In the genomic region with DNA sequence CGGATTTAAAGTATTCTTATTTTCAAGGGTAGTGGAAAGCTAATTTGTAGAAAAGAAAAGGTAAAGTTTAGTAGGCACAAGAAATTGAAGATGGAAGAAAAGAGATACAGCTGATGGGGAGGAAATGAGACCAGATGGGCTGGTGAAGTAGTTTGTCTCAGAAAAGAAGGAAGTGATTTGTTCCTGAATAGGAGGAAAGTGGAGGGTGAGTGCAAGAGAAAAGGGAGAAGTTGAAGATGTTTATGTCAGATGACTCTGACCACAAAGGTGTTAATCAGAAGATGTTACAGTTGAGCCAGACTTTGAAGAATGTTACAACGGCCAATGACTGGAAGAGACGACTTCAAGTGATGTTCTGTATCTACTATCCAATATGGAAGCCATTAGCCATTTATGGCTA, we compare ENCODE assay signal across 20 cellular contexts. TPM values are rescaled to one million over a fixed set of nuclear protein-coding genes. Genes with fewer than 3 reads are reported as not detected.
A peak's percentile ranks its signal among the peaks of the same experiment; 100 is the strongest.
DNase-seq lines count a peak whose midpoint lies in the region; ATAC-seq, FAIRE-seq and TF ChIP-seq lines count a peak whose summit lies in the region.
"Had no signal": no experiment of that assay in that cellular context is flagged by ENCODE, and none has a peak within 500 bp of the region (broad histone marks: within the 10 kb centered on the region; RNA-seq: fewer than 3 reads in every experiment).

No MANE protein-coding gene starts in this region.

- peaks cover 2 to 15% (median 3%) of the 10 kb centered on the region in 3 donors for H3K27me3 Mint-ChIP-seq in immature natural killer cell (ENCODE audit: low read depth in 3 of 3)

- H3K36me3 Mint-ChIP-seq in immature natural killer cell, result peaks cover 5 to 6% (median 5%) of the 10 kb centered on the region in 3 donors

- no peak for ATAC-seq in GM18909 (IDR thresholded peaks at IDR 0.05; ENCODE audit: poor library complexity, unreplicated experiment)
- ATAC-seq: esophagus mucosa, gastroesophageal sphincter, left ventricle myocardium superior, upper lobe of right lung had no signal

- H3K9me3 Mint-ChIP-seq in immature natural killer cell, result peaks cover 0 to 3% (median 0%) of the 10 kb centered on the region in 6 donors

- peak overlapping the region in 4 of 5 donors; percentile 3 to 98 (median 96) for H3K4me3 Mint-ChIP-seq in immature natural killer cell

- peak overlapping the region in 5 of 6 donors; percentile 7 to 95 (median 41) for H3K27ac Mint-ChIP-seq in immature natural killer cell

- peak; percentile 35 to 64 for DNase-seq in AML-193 (lab: John Stamatoyannopoulos, UW)
- no peak for DNase-seq in GM12891 (ENCODE audit: insufficient read length, low spot score)
- DNase-seq in SKM-1 (lab: John Stamatoyannopoulos, UW; ENCODE audit: unreplicated experiment), result peak; percentile 36
- DNase-seq in immature natural killer cell, result no peak
- DNase-seq in HUDEP-2 (lab: John Stamatoyannopoulos, UW; ENCODE audit: unreplicated experiment in 76 of 76), result no peak
- no peak for DNase-seq in NK-92 (lab: John Stamatoyannopoulos, UW; ENCODE audit: unreplicated experiment)
- no peak for DNase-seq in erythroblast (lab: John Stamatoyannopoulos, UW)
- DNase-seq: activated CD8-positive, alpha-beta memory T cell treated with anti-CD3 and anti-CD28 coated beads for 24 hours; Caco-2; left ventricle myocardium superior; NCI-H1092 treated with DMSO at 0.1 percent for 48 hours; NCI-H526; Peyer's patch; posterior cingulate gyrus; stimulated activated CD4-positive, alpha-beta T cell treated with anti-CD3 and anti-CD28 coated beads, Interleukin-1b, Interleukin-23, amount 100 ng/mL, for 48 hours; stomach; upper lobe of right lung had no signal

- TF ChIP-seq POLR2A in GM12891 (IDR thresholded peaks at IDR 0.05; ENCODE audit: low read depth, low read length) (no peak), erythroblast (IDR thresholded peaks at IDR 0.05; ENCODE audit: low read length) (no peak)

- peaks cover 25 to 35% of the 10 kb centered on the region in 2 donors for H3K4me1 Mint-ChIP-seq in immature natural killer cell

- FAIRE-seq in GM12891 (lab: Jason Lieb, UNC), result no peak

TF ChIP-seq in GM12891, 5 proteins besides CTCF, POLR2A, EP300 and RAD21:
- TF ChIP-seq TAF1 (IDR thresholded peaks at IDR 0.05; ENCODE audit: low read depth, low read length) (no peak), POLR2AphosphoS5 (IDR thresholded peaks at IDR 0.05; ENCODE audit: low read depth, low read length) (no peak), POU2F2 (IDR thresholded peaks at IDR 0.05; ENCODE audit: low read depth, low read length) (no peak), SPI1 (IDR thresholded peaks at IDR 0.05; ENCODE audit: low read depth, low read length) (0 out of 2 replicates have a peak, but pooled peaks have one; percentile 23), PAX5 (IDR thresholded peaks at IDR 0.05; ENCODE audit: insufficient read depth, low read length, severe bottlenecking) (no peak)
TF ChIP-seq in GM12891: peak in this region for 1.

RNA-seq across cellular contexts. Expression of a gene that starts 21.2 kb away (rescaled TPM):
- 14.5 TPM for polyA plus RNA-seq in GM12891 (2012; ENCODE audit: low read depth, missing spikeins)
- polyA plus RNA-seq in immature natural killer cell, result 1 to 10 TPM in 2 of 3 donors, not detected in 1; 3.4 to 4.7 TPM

RNA-seq across cellular contexts. Expression of a gene that starts 28.0 kb away (rescaled TPM):
- 6.3 TPM for polyA plus RNA-seq in GM12891 (2012; ENCODE audit: low read depth, missing spikeins)
- polyA plus RNA-seq in immature natural killer cell, result 1 to 10 TPM; 2.7 to 8.1 (median 4.2) TPM

Comparison
In these comparisons a context has a peak if more than half of its experiments do, and no peak if none do; other contexts are left out.
1. DNase-seq: peak in AML-193 (2 of 2) and SKM-1 (single experiment); none in GM12891 (single experiment), immature natural killer cell (0 of 3), HUDEP-2 (0 of 76), NK-92 (single experiment) and erythroblast (0 of 2).